Comparison of ENCODE assay signal across 14 cellular contexts in the genomic region with DNA sequence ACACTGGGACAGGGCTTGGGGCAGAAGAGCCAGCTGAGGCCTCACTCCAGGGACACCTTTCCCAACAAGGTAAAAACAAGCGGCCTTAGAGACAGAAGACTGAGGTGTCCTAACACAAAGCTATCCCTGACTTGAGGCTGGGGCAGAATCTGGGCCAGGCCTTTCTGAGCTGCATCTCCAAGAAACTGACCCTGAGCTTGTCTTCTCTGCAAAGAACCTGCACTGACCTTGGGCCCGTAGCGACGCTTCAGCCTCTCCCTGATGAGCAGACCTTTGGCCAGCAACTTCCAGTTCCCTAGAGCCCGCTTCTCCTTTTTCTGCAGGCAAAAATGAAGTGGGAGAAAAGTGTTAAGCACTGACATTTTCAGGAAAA. TPM values are rescaled to one million over a fixed set of nuclear protein-coding genes. Genes with fewer than 3 reads are reported as not detected.
DNase-seq lines count a peak whose midpoint lies in the region; ATAC-seq and TF ChIP-seq lines count a peak whose summit lies in the region.
"Had no signal": no experiment of that assay in that cellular context is flagged by ENCODE, and none has a peak within 500 bp of the region (broad histone marks: within the 10 kb centered on the region; RNA-seq: fewer than 3 reads in every experiment).

No MANE protein-coding gene starts in this region.

- H3K36me3 Mint-ChIP-seq in activated CD8-positive, alpha-beta memory T cell treated with anti-CD3 and anti-CD28 coated beads, Interleukin-2, amount 10 ng/mL, durations not matched to agents 7 days and 5 days = peaks cover 2% of the 10 kb centered on the region
- H3K36me3 Mint-ChIP-seq in brain (peaks cover 50% of the 10 kb centered on the region), natural killer cell (no peaks in the 10 kb centered on the region), type B pancreatic cell (peaks cover 13% of the 10 kb centered on the region)

- no peaks in the 10 kb centered on the region for H3K9me3 Mint-ChIP-seq in activated CD8-positive, alpha-beta memory T cell treated with anti-CD3 and anti-CD28 coated beads, Interleukin-2, amount 10 ng/mL, durations not matched to agents 7 days and 5 days (ENCODE audit: low read depth)
- H3K9me3 Mint-ChIP-seq in brain (no peaks in the 10 kb centered on the region), natural killer cell (no peaks in the 10 kb centered on the region), type B pancreatic cell (no peaks in the 10 kb centered on the region)
- H3K9me3 Mint-ChIP-seq: mesothelial cell of epicardium had no signal

- H3K4me3 Mint-ChIP-seq in activated CD8-positive, alpha-beta memory T cell treated with anti-CD3 and anti-CD28 coated beads, Interleukin-2, amount 10 ng/mL, durations not matched to agents 7 days and 5 days = no peak overlapping the region
- H3K4me3 Mint-ChIP-seq in brain (no peak overlapping the region), natural killer cell (peak overlapping the region; percentile 57), type B pancreatic cell (no peak overlapping the region)
- H3K4me3 Mint-ChIP-seq: mesothelial cell of epicardium had no signal

- no peak overlapping the region for H3K27ac Mint-ChIP-seq in activated CD8-positive, alpha-beta memory T cell treated with anti-CD3 and anti-CD28 coated beads, Interleukin-2, amount 10 ng/mL, durations not matched to agents 7 days and 5 days
- H3K27ac Mint-ChIP-seq in brain (peak overlapping the region in 4 of 5 experiments; percentile 60 to 99 (median 74)), natural killer cell (peak overlapping the region; percentile 95 to 100), type B pancreatic cell (no peak overlapping the region)

- peak; percentile 15 for DNase-seq in activated CD8-positive, alpha-beta memory T cell treated with anti-CD3 and anti-CD28 coated beads, Interleukin-2, amount 10 ng/mL, durations not matched to agents 7 days and 5 days
- no peak for DNase-seq in activated CD8-positive, alpha-beta memory T cell treated with anti-CD3 and anti-CD28 coated beads for 24 hours
- DNase-seq in natural killer cell (no peak), type B pancreatic cell (ENCODE audit: extremely low spot score, unreplicated experiment) (peak; percentile 44), ecto neural progenitor cell (ENCODE audit: low spot score) (no peak), NCI-H510A treated with DMSO at 0.1 percent for 48 hours (lab: John Stamatoyannopoulos, UW) (no peak)
- DNase-seq: Calu3, cerebellar nuclear complex, retina had no signal

- no peaks in the 10 kb centered on the region for H3K27me3 Mint-ChIP-seq in activated CD8-positive, alpha-beta memory T cell treated with anti-CD3 and anti-CD28 coated beads, Interleukin-2, amount 10 ng/mL, durations not matched to agents 7 days and 5 days
- H3K27me3 Mint-ChIP-seq in brain (no peaks in the 10 kb centered on the region), natural killer cell (ENCODE audit: low read depth in 2 of 2) (no peaks in the 10 kb centered on the region), type B pancreatic cell (no peaks in the 10 kb centered on the region)

- ATAC-seq in activated CD8-positive, alpha-beta memory T cell treated with anti-CD3 and anti-CD28 coated beads, Interleukin-2, amount 10 ng/mL, durations not matched to agents 7 days and 5 days = no peak
- ATAC-seq in natural killer cell = no peak
- no peak for ATAC-seq in HG03280 (IDR thresholded peaks at IDR 0.05; ENCODE audit: unreplicated experiment)
- ATAC-seq: A549; activated CD4-positive, CD25-positive, alpha-beta regulatory T cell treated with anti-CD3 and anti-CD28 coated beads, Interleukin-2, amount 50 U/mL, for 24 hours had no signal

- CTCF ChIA-PET in activated CD8-positive, alpha-beta memory T cell treated with anti-CD3 and anti-CD28 coated beads, Interleukin-2, amount 10 ng/mL, durations not matched to agents 7 days and 5 days (lab: Charles Lee) = no interaction called here

- intact Hi-C loops in natural killer cell (cut with micrococcal nuclease) = loop anchor here (10.0 kb wide), 1 partner anchor 1648 kb away; a partner anchor contains a TSS

- peaks cover 28% of the 10 kb centered on the region for H3K4me1 Mint-ChIP-seq in activated CD8-positive, alpha-beta memory T cell treated with anti-CD3 and anti-CD28 coated beads, Interleukin-2, amount 10 ng/mL, durations not matched to agents 7 days and 5 days
- H3K4me1 Mint-ChIP-seq in brain (peaks cover 48% of the 10 kb centered on the region), natural killer cell (peaks cover 31 to 41% of the 10 kb centered on the region in 2 donors), type B pancreatic cell (ENCODE audit: unreplicated experiment) (peaks cover 21% of the 10 kb centered on the region)

- TF ChIP-seq CTCF in brain (conservative IDR thresholded peaks at IDR 0.05) = no peak
- TF ChIP-seq CTCF in natural killer cell (IDR thresholded peaks at IDR 0.05) = no peak
- no peak for TF ChIP-seq CTCF in type B pancreatic cell (conservative IDR thresholded peaks at IDR 0.05)

RNA-seq across cellular contexts. Expression of a gene that starts 22.2 kb away (rescaled TPM):
- 10 to 100 TPM; 27.6 to 31.8 TPM for total RNA-seq in activated CD8-positive, alpha-beta memory T cell treated with anti-CD3 and anti-CD28 coated beads, Interleukin-2, amount 10 ng/mL, durations not matched to agents 7 days and 5 days
- 36.2 TPM for polyA plus RNA-seq in brain (ENCODE audit: insufficient read depth, low read depth, low replicate concordance)
- total RNA-seq in natural killer cell (10 to 100 TPM; 49.5 to 61.1 (median 54.1) TPM), type B pancreatic cell (ENCODE audit: low replicate concordance) (52.0 and 55.0 TPM in 2 replicates)

RNA-seq across cellular contexts. Expression of a gene that starts 22.4 kb away (rescaled TPM):
- total RNA-seq in activated CD8-positive, alpha-beta memory T cell treated with anti-CD3 and anti-CD28 coated beads, Interleukin-2, amount 10 ng/mL, durations not matched to agents 7 days and 5 days = 10 to 100 TPM; 15.2 to 19.7 TPM
- polyA plus RNA-seq in brain (ENCODE audit: insufficient read depth, low read depth, low replicate concordance) = 13.3 TPM
- 1 to 10 TPM; 2.1 to 4.3 (median 3.4) TPM for total RNA-seq in natural killer cell
- total RNA-seq in type B pancreatic cell (ENCODE audit: low replicate concordance) = 13.6 and 14.1 TPM in 2 replicates

RNA-seq across cellular contexts. Expression of a gene that starts 31.4 kb away (rescaled TPM):
- total RNA-seq in activated CD8-positive, alpha-beta memory T cell treated with anti-CD3 and anti-CD28 coated beads, Interleukin-2, amount 10 ng/mL, durations not matched to agents 7 days and 5 days = 10 to 100 TPM; 36.0 to 39.5 TPM
- 18.6 TPM for polyA plus RNA-seq in brain (ENCODE audit: insufficient read depth, low read depth, low replicate concordance)
- total RNA-seq in natural killer cell (10 to 100 TPM; 45.5 to 62.1 (median 50.0) TPM), type B pancreatic cell (ENCODE audit: low replicate concordance) (42.9 and 44.2 TPM in 2 replicates)

RNA-seq across cellular contexts. Expression of a gene that starts 31.6 kb away (rescaled TPM):
- 10 to 100 TPM; 16.5 to 18.9 TPM for total RNA-seq in activated CD8-positive, alpha-beta memory T cell treated with anti-CD3 and anti-CD28 coated beads, Interleukin-2, amount 10 ng/mL, durations not matched to agents 7 days and 5 days
- polyA plus RNA-seq in brain (ENCODE audit: insufficient read depth, low read depth, low replicate concordance) = 13.2 TPM
- total RNA-seq in natural killer cell (1 to 10 TPM; 7.6 to 9.1 (median 8.9) TPM), type B pancreatic cell (ENCODE audit: low replicate concordance) (11.6 and 12.4 TPM in 2 replicates)

Comparison
In these comparisons a context has a peak if more than half of its experiments do, and no peak if none do; other contexts are left out.
1. DNase-seq: peak in activated CD8-positive, alpha-beta memory T cell treated with anti-CD3 and anti-CD28 coated beads, Interleukin-2, amount 10 ng/mL, durations not matched to agents 7 days and 5 days (single experiment) and type B pancreatic cell (single experiment); none in activated CD8-positive, alpha-beta memory T cell treated with anti-CD3 and anti-CD28 coated beads for 24 hours (single experiment), natural killer cell (single experiment), ecto neural progenitor cell (single experiment) and NCI-H510A treated with DMSO at 0.1 percent for 48 hours (single experiment).
2. H3K27ac Mint-ChIP-seq: peak in brain (4 of 5) and natural killer cell (2 of 2); none in activated CD8-positive, alpha-beta memory T cell treated with anti-CD3 and anti-CD28 coated beads, Interleukin-2, amount 10 ng/mL, durations not matched to agents 7 days and 5 days (single experiment) and type B pancreatic cell (single experiment).